Comparison of ENCODE assay signal across 7 cellular contexts in genomic region chr12:132490481-132491348, GRCh38. TPM values are rescaled to one million over a fixed set of nuclear protein-coding genes. Genes with fewer than 3 reads are reported as not detected.
A peak's percentile ranks its signal among the peaks of the same experiment; 100 is the strongest.
DNase-seq lines count a peak whose midpoint lies in the region; ATAC-seq, FAIRE-seq and TF ChIP-seq lines count a peak whose summit lies in the region.

No MANE protein-coding gene starts in this region.

- H3K27me3 Mint-ChIP-seq in activated naive CD8-positive, alpha-beta T cell treated with anti-CD3 and anti-CD28 coated beads, Interleukin-2, amount 10 ng/mL, durations not matched to agents 7 days and 5 days, result no peaks in the 10 kb centered on the region
- H3K27me3 Mint-ChIP-seq in immature natural killer cell (ENCODE audit: low read depth in 3 of 3), result peaks cover 13 to 28% (median 21%) of the 10 kb centered on the region in 3 donors

- no peak for TF ChIP-seq POLR2A in GM12891 (IDR thresholded peaks at IDR 0.05; ENCODE audit: low read depth, low read length)

- POLR2A ChIA-PET in activated naive CD8-positive, alpha-beta T cell treated with anti-CD3 and anti-CD28 coated beads, Interleukin-2, amount 10 ng/mL, durations not matched to agents 7 days and 5 days (lab: Charles Lee), result no interaction called here

- peak; percentile 12 for ATAC-seq in HG03159 (IDR thresholded peaks at IDR 0.05; ENCODE audit: unreplicated experiment)
- peak; percentile 1 for ATAC-seq in activated naive CD8-positive, alpha-beta T cell treated with anti-CD3 and anti-CD28 coated beads, Interleukin-2, amount 10 ng/mL, durations not matched to agents 7 days and 5 days (ENCODE audit: low read depth)

- H3K36me3 Mint-ChIP-seq in activated naive CD8-positive, alpha-beta T cell treated with anti-CD3 and anti-CD28 coated beads, Interleukin-2, amount 10 ng/mL, durations not matched to agents 7 days and 5 days, result peaks cover 6% of the 10 kb centered on the region
- H3K36me3 Mint-ChIP-seq in immature natural killer cell, result no peaks in the 10 kb centered on the region

- H3K27ac Mint-ChIP-seq in activated naive CD8-positive, alpha-beta T cell treated with anti-CD3 and anti-CD28 coated beads, Interleukin-2, amount 10 ng/mL, durations not matched to agents 7 days and 5 days, result peak overlapping the region; percentile 79
- peak overlapping the region; percentile 66 to 92 (median 86) for H3K27ac Mint-ChIP-seq in immature natural killer cell

- peaks cover 33% of the 10 kb centered on the region for H3K4me1 Mint-ChIP-seq in activated naive CD8-positive, alpha-beta T cell treated with anti-CD3 and anti-CD28 coated beads, Interleukin-2, amount 10 ng/mL, durations not matched to agents 7 days and 5 days
- H3K4me1 Mint-ChIP-seq in immature natural killer cell, result peaks cover 64 to 70% of the 10 kb centered on the region in 2 donors

- peak; percentile 16 for FAIRE-seq in GM12891 (lab: Jason Lieb, UNC)

- DNase-seq in GM12891 (ENCODE audit: insufficient read length, low spot score), result peak; percentile 61
- DNase-seq in activated naive CD8-positive, alpha-beta T cell treated with anti-CD3 and anti-CD28 coated beads, Interleukin-2, amount 10 ng/mL, durations not matched to agents 7 days and 5 days, result peak; percentile 66
- DNase-seq in immature natural killer cell, result peak in 1 of 3 donors; percentile 32
- peak in 1 of 49 donors; percentile 61 for DNase-seq in substantia nigra (lab: John Stamatoyannopoulos, UW)
- no peak for DNase-seq in H4 (ENCODE audit: low spot score)
- no peak for DNase-seq in MV-4-11 (lab: John Stamatoyannopoulos, UW)

- H3K4me3 Mint-ChIP-seq in activated naive CD8-positive, alpha-beta T cell treated with anti-CD3 and anti-CD28 coated beads, Interleukin-2, amount 10 ng/mL, durations not matched to agents 7 days and 5 days, result peak overlapping the region; percentile 77
- H3K4me3 Mint-ChIP-seq in immature natural killer cell, result peak overlapping the region; percentile 59 to 88 (median 80)

- peak overlapping the region; percentile 38 for H3K27ac ChIP-seq in substantia nigra (ENCODE audit: low read depth, low read length, poor library complexity, severe bottlenecking)

- no peaks in the 10 kb centered on the region for H3K9me3 Mint-ChIP-seq in activated naive CD8-positive, alpha-beta T cell treated with anti-CD3 and anti-CD28 coated beads, Interleukin-2, amount 10 ng/mL, durations not matched to agents 7 days and 5 days
- no peaks in the 10 kb centered on the region for H3K9me3 Mint-ChIP-seq in immature natural killer cell

TF ChIP-seq in GM12891, 5 proteins besides CTCF, POLR2A, EP300 and RAD21:
- TF ChIP-seq TAF1 (IDR thresholded peaks at IDR 0.05; ENCODE audit: low read depth, low read length), result no peak
- no peak for TF ChIP-seq POLR2AphosphoS5 (IDR thresholded peaks at IDR 0.05; ENCODE audit: low read depth, low read length)
- no peak for TF ChIP-seq PAX5 (IDR thresholded peaks at IDR 0.05; ENCODE audit: insufficient read depth, low read length, severe bottlenecking)
- no peak for TF ChIP-seq POU2F2 (IDR thresholded peaks at IDR 0.05; ENCODE audit: low read depth, low read length)
- TF ChIP-seq SPI1 (IDR thresholded peaks at IDR 0.05; ENCODE audit: low read depth, low read length), result no peak

RNA-seq across cellular contexts. Expression of gene FBRSL1, which starts 0.8 kb away (rescaled TPM):
- polyA plus RNA-seq in GM12891 (2012; ENCODE audit: low read depth, missing spikeins), result 14.6 TPM
- total RNA-seq in activated naive CD8-positive, alpha-beta T cell treated with anti-CD3 and anti-CD28 coated beads, Interleukin-2, amount 10 ng/mL, durations not matched to agents 7 days and 5 days, result 10 to 100 TPM; 67.1 to 67.2 TPM
- under 1 TPM in 2 of 3 donors, not detected in 1; 0.54 to 0.63 TPM for polyA plus RNA-seq in immature natural killer cell
- 1.5 and 1.8 TPM in 2 replicates for total RNA-seq in H4 (2014; rRNA removed; shearing (Covaris generic))

Comparison
In these comparisons a context has a peak if more than half of its experiments do, and no peak if none do; other contexts are left out.
1. DNase-seq: peak in GM12891 (single experiment) and activated naive CD8-positive, alpha-beta T cell treated with anti-CD3 and anti-CD28 coated beads, Interleukin-2, amount 10 ng/mL, durations not matched to agents 7 days and 5 days (single experiment); none in H4 (single experiment) and MV-4-11 (single experiment).
2. RNA of gene FBRSL1, which starts 0.8 kb away (total RNA-seq): 67.1 to 67.2 TPM in activated naive CD8-positive, alpha-beta T cell treated with anti-CD3 and anti-CD28 coated beads, Interleukin-2, amount 10 ng/mL, durations not matched to agents 7 days and 5 days; 1.5 to 1.8 TPM in H4; every median in the first group is over 10 times any median in the second.